Comparison of ENCODE assay signal across 1 cellular context in genomic region chr7:23490357-23491131, GRCh38.
TF ChIP-seq lines count a peak whose summit lies in the region.

No MANE protein-coding gene starts in this region.

TF ChIP-seq in HepG2, 621 proteins besides CTCF, POLR2A, EP300 and RAD21 (continued from another document and continues in another):
- TF ChIP-seq UBTF (CRISPR knock-in tag; IDR thresholded peaks at IDR 0.05) (0 out of 2 replicates have a peak, but pooled peaks have one; percentile 31), RARA (CRISPR knock-in tag; IDR thresholded peaks at IDR 0.05) (peak; percentile 65), NFYB (CRISPR knock-in tag; IDR thresholded peaks at IDR 0.05) (no peak), ZNF597 (CRISPR knock-in tag; IDR thresholded peaks at IDR 0.05) (no peak), YY1 (IDR thresholded peaks at IDR 0.05; ENCODE audit: insufficient read depth, insufficient replicate concordance, low read depth, low read length) (peak; percentile 50), PHF20 (CRISPR knock-in tag; IDR thresholded peaks at IDR 0.05) (peak; percentile 46; the same call in 1 of the 2 replicates), JARID2 (CRISPR knock-in tag; IDR thresholded peaks at IDR 0.05; ENCODE audit: insufficient replicate concordance) (no peak), POLR2AphosphoS5 (IDR thresholded peaks at IDR 0.05; ENCODE audit: low read depth, low read length) (peak; percentile 34; the same call in 1 of the 2 replicates), ZGPAT (CRISPR knock-in tag; IDR thresholded peaks at IDR 0.05) (peak; percentile 20; the same call in 1 of the 2 replicates), ELF3 (CRISPR knock-in tag; IDR thresholded peaks at IDR 0.05) (0 out of 2 replicates have a peak, but pooled peaks have one; percentile 11), ZNF143 (CRISPR knock-in tag; IDR thresholded peaks at IDR 0.05) (peak; percentile 47; the same call in 1 of the 2 replicates), ARID4A (CRISPR knock-in tag; IDR thresholded peaks at IDR 0.05; ENCODE audit: borderline replicate concordance) (peak; percentile 48; the same call in 1 of the 2 replicates), KDM2A (CRISPR knock-in tag; IDR thresholded peaks at IDR 0.05; ENCODE audit: borderline replicate concordance, low read depth) (peak; percentile 68; the same call in 1 of the 2 replicates), ZMYM4 (CRISPR knock-in tag; IDR thresholded peaks at IDR 0.05) (0 out of 2 replicates have a peak, but pooled peaks have one; percentile 21), ZNF431 (CRISPR knock-in tag; IDR thresholded peaks at IDR 0.05; ENCODE audit: borderline replicate concordance, low read depth) (0 out of 2 replicates have a peak, but pooled peaks have one; percentile 26), NFKB2 (CRISPR knock-in tag; IDR thresholded peaks at IDR 0.05; ENCODE audit: borderline replicate concordance) (0 out of 2 replicates have a peak, but pooled peaks have one; percentile 9), ZNF549 (CRISPR knock-in tag; IDR thresholded peaks at IDR 0.05) (no peak), ZC3H4 (CRISPR knock-in tag; IDR thresholded peaks at IDR 0.05; ENCODE audit: borderline replicate concordance) (no peak), ZNF264 (CRISPR knock-in tag; IDR thresholded peaks at IDR 0.05) (0 out of 2 replicates have a peak, but pooled peaks have one; percentile 37), ZNF124 (CRISPR knock-in tag; IDR thresholded peaks at IDR 0.05) (no peak), ZBTB7B (CRISPR knock-in tag; IDR thresholded peaks at IDR 0.05) (0 out of 2 replicates have a peak, but pooled peaks have one; percentile 44), CBFB (CRISPR knock-in tag; IDR thresholded peaks at IDR 0.05) (peak; percentile 28; the same call in 1 of the 2 replicates), RBFOX2 (IDR thresholded peaks at IDR 0.05; ENCODE audit: low read depth, low read length) (peak; percentile 61), TAF1 (CRISPR knock-in tag; IDR thresholded peaks at IDR 0.05) (peak; percentile 44; the same call in 1 of the 2 replicates), NCOA1 (CRISPR knock-in tag; IDR thresholded peaks at IDR 0.05) (0 out of 2 replicates have a peak, but pooled peaks have one; percentile 34), PHF8 (CRISPR knock-in tag; IDR thresholded peaks at IDR 0.05) (peak; percentile 68), ETV5 (CRISPR knock-in tag; IDR thresholded peaks at IDR 0.05; ENCODE audit: borderline replicate concordance) (peak; percentile 55; the same call in 1 of the 2 replicates), ATF7 (IDR thresholded peaks at IDR 0.05) (no peak), ATF7 (CRISPR knock-in tag; IDR thresholded peaks at IDR 0.05) (no peak), NFATC3 (CRISPR knock-in tag; IDR thresholded peaks at IDR 0.05) (no peak), KAT7 (CRISPR knock-in tag; IDR thresholded peaks at IDR 0.05; ENCODE audit: borderline replicate concordance) (0 out of 2 replicates have a peak, but pooled peaks have one; percentile 62), RXRB (CRISPR knock-in tag; IDR thresholded peaks at IDR 0.05; ENCODE audit: borderline replicate concordance) (0 out of 2 replicates have a peak, but pooled peaks have one; percentile 17), ZNF772 (CRISPR knock-in tag; IDR thresholded peaks at IDR 0.05) (peak; percentile 54; the same call in 1 of the 2 replicates), NFIC (IDR thresholded peaks at IDR 0.05; ENCODE audit: low read length) (0 out of 2 replicates have a peak, but pooled peaks have one; percentile 23), HNRNPL (IDR thresholded peaks at IDR 0.05; ENCODE audit: low read depth, low read length) (peak; percentile 70; the same call in 1 of the 2 replicates), NR2F6 (IDR thresholded peaks at IDR 0.05) (no peak), NR2F6 (CRISPR knock-in tag; IDR thresholded peaks at IDR 0.05) (peak; percentile 74; the same call in 1 of the 2 replicates), GABPA (IDR thresholded peaks at IDR 0.05; ENCODE audit: low read depth, low read length) (peak; percentile 73), GABPA (CRISPR knock-in tag; IDR thresholded peaks at IDR 0.05; ENCODE audit: low read depth) (peak; percentile 83), NR2C2 (CRISPR knock-in tag; IDR thresholded peaks at IDR 0.05; ENCODE audit: borderline replicate concordance) (peak; percentile 93), GABPB1 (CRISPR knock-in tag; IDR thresholded peaks at IDR 0.05) (peak; percentile 89), AGO1 (IDR thresholded peaks at IDR 0.05; ENCODE audit: low read depth, low read length, poor library complexity, severe bottlenecking) (peak; percentile 26), TBX2 (CRISPR knock-in tag; IDR thresholded peaks at IDR 0.05; ENCODE audit: borderline replicate concordance) (peak; percentile 45; the same call in 1 of the 2 replicates), ETS1 (CRISPR knock-in tag; IDR thresholded peaks at IDR 0.05) (no peak), ZNF652 (CRISPR knock-in tag; IDR thresholded peaks at IDR 0.05; ENCODE audit: borderline replicate concordance, low read depth) (no peak), ZSCAN31 (CRISPR knock-in tag; IDR thresholded peaks at IDR 0.05; ENCODE audit: low read depth) (0 out of 2 replicates have a peak, but pooled peaks have one; percentile 39), KMT2A (CRISPR knock-in tag; IDR thresholded peaks at IDR 0.05) (peak; percentile 61; the same call in 1 of the 2 replicates)
- TF ChIP-seq, protein P1, sequence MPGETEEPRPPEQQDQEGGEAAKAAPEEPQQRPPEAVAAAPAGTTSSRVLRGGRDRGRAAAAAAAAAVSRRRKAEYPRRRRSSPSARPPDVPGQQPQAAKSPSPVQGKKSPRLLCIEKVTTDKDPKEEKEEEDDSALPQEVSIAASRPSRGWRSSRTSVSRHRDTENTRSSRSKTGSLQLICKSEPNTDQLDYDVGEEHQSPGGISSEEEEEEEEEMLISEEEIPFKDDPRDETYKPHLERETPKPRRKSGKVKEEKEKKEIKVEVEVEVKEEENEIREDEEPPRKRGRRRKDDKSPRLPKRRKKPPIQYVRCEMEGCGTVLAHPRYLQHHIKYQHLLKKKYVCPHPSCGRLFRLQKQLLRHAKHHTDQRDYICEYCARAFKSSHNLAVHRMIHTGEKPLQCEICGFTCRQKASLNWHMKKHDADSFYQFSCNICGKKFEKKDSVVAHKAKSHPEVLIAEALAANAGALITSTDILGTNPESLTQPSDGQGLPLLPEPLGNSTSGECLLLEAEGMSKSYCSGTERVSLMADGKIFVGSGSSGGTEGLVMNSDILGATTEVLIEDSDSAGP (CRISPR knock-in tag; IDR thresholded peaks at IDR 0.05; ENCODE audit: borderline replicate concordance), result peak; percentile 66; the same call in 1 of the 2 replicates
- TF ChIP-seq, protein P2, sequence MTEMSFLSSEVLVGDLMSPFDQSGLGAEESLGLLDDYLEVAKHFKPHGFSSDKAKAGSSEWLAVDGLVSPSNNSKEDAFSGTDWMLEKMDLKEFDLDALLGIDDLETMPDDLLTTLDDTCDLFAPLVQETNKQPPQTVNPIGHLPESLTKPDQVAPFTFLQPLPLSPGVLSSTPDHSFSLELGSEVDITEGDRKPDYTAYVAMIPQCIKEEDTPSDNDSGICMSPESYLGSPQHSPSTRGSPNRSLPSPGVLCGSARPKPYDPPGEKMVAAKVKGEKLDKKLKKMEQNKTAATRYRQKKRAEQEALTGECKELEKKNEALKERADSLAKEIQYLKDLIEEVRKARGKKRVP (CRISPR knock-in tag; IDR thresholded peaks at IDR 0.05), result peak in 1 of 2 experiments; percentile 61; a peak in 2 of 4 replicates
- TF ChIP-seq, protein P3, sequence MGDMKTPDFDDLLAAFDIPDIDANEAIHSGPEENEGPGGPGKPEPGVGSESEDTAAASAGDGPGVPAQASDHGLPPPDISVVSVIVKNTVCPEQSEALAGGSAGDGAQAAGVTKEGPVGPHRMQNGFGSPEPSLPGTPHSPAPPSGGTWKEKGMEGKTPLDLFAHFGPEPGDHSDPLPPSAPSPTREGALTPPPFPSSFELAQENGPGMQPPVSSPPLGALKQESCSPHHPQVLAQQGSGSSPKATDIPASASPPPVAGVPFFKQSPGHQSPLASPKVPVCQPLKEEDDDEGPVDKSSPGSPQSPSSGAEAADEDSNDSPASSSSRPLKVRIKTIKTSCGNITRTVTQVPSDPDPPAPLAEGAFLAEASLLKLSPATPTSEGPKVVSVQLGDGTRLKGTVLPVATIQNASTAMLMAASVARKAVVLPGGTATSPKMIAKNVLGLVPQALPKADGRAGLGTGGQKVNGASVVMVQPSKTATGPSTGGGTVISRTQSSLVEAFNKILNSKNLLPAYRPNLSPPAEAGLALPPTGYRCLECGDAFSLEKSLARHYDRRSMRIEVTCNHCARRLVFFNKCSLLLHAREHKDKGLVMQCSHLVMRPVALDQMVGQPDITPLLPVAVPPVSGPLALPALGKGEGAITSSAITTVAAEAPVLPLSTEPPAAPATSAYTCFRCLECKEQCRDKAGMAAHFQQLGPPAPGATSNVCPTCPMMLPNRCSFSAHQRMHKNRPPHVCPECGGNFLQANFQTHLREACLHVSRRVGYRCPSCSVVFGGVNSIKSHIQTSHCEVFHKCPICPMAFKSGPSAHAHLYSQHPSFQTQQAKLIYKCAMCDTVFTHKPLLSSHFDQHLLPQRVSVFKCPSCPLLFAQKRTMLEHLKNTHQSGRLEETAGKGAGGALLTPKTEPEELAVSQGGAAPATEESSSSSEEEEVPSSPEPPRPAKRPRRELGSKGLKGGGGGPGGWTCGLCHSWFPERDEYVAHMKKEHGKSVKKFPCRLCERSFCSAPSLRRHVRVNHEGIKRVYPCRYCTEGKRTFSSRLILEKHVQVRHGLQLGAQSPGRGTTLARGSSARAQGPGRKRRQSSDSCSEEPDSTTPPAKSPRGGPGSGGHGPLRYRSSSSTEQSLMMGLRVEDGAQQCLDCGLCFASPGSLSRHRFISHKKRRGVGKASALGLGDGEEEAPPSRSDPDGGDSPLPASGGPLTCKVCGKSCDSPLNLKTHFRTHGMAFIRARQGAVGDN (CRISPR knock-in tag; IDR thresholded peaks at IDR 0.05), result peak; percentile 75
